Comparison of ENCODE assay signal across 13 cellular contexts in the genomic region with DNA sequence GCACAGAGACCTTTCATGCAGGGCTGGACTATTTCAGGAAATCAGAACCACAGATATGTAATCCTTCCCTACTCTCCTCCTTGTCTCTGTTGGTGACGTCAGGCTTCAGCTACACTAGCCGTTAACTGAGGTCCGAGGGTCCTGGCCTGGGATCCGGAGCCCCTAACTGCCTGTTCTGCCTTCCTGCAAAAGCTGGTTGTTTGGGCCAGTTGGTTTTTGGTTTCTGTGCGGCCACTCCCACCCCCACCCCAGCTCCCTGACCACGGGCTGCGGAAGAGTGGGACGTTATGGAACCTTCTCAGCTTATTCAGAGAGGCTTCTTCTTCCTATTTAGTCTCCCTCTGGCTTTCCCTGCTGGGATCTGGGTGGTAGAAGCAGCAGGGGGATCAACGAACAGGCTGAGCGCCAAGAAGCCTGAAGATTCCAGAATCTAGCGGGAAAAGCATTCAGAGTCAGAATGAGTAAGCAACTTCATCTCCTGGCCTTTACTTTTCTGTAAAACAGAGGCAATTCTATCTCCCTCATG. TPM values are rescaled to one million over a fixed set of nuclear protein-coding genes. Genes with fewer than 3 reads are reported as not detected.
DNase-seq lines count a peak whose midpoint lies in the region; ATAC-seq and TF ChIP-seq lines count a peak whose summit lies in the region.
"Had no signal": no experiment of that assay in that cellular context is flagged by ENCODE, and none has a peak within 500 bp of the region (broad histone marks: within the 10 kb centered on the region; RNA-seq: fewer than 3 reads in every experiment).

No MANE protein-coding gene starts in this region.

- no peaks in the 10 kb centered on the region for H3K9me2 ChIP-seq in SK-N-SH

- no peak for TF ChIP-seq EP300 in SK-N-SH (IDR thresholded peaks at IDR 0.05; ENCODE audit: borderline replicate concordance in 1 of 2, low read depth in 1 of 2, low read length in 1 of 2)

- H3K4me1 Mint-ChIP-seq in nephron = peaks cover 86% of the 10 kb centered on the region
- no peaks in the 10 kb centered on the region for H3K4me1 Mint-ChIP-seq in CD4-positive, alpha-beta memory T cell

- POLR2A ChIA-PET in SK-N-SH (lab: Yijun Ruan, JAX) = no interaction called here
- POLR2A ChIA-PET in CD4-positive, alpha-beta memory T cell (lab: Charles Lee; ENCODE audit: partially characterized antibody) = no interaction called here

- H3K27ac ChIP-seq in SK-N-SH (ENCODE audit: low read depth in 2 of 2, low read length in 1 of 2) = no peak overlapping the region
- H3K27ac ChIP-seq in esophagus squamous epithelium = peak overlapping the region; percentile 52 to 82 (median 76)
- H3K27ac ChIP-seq in urinary bladder (ENCODE audit: low read depth) = peak overlapping the region; percentile 53
- no peak overlapping the region for H3K27ac ChIP-seq in CD4-positive, alpha-beta memory T cell (ENCODE audit: low read depth, low read length)

- H3K4me3 ChIP-seq in SK-N-SH (ENCODE audit: low read depth in 2 of 2, low read length in 1 of 2) = no peak overlapping the region
- H3K4me3 ChIP-seq in esophagus squamous epithelium = peak overlapping the region in 1 of 4 donors; percentile 17
- H3K4me3 ChIP-seq in urinary bladder (ENCODE audit: low read depth, low read length) = no peak overlapping the region
- no peak overlapping the region for H3K4me3 ChIP-seq in CD4-positive, alpha-beta memory T cell (ENCODE audit: low read length in 2 of 2)

- peak overlapping the region in 1 of 3 experiments; percentile 20 for H3K4me3 Mint-ChIP-seq in nephron
- H3K4me3 Mint-ChIP-seq in CD4-positive, alpha-beta memory T cell = no peak overlapping the region

- WGBS in SK-N-SH (ENCODE audit: low lambda C conversion rate) = 88% methylated on average over 11 of the region's 11 CpGs
- 43 to 75% methylated on average over 9 of the region's 11 CpGs for whole genome bisulfite sequencing in esophagus squamous epithelium, 2 donors
- WGBS in urinary bladder = 19% methylated on average over 11 of the region's 11 CpGs

- peaks cover 3% of the 10 kb centered on the region for H3F3A ChIP-seq in SK-N-SH (replicated peaks; ENCODE audit: insufficient read depth)

- no peak for DNase-seq in SK-N-SH
- no peak for DNase-seq in esophagus squamous epithelium (lab: John Stamatoyannopoulos, UW)
- DNase-seq in CD4-positive, alpha-beta memory T cell = no peak
- DNase-seq in OCI-M2 (lab: John Stamatoyannopoulos, UW; ENCODE audit: unreplicated experiment) = no peak
- DNase-seq: 8988T; central memory CD4-positive, alpha-beta T cell; foreskin fibroblast; left colon; NCI-H1694 treated with DMSO at 0.1 percent for 48 hours had no signal

- no peak for ATAC-seq in SK-N-SH treated with all-trans-retinoic acid at 6 μM for 48 hours
- ATAC-seq in GM19035 (IDR thresholded peaks at IDR 0.05; ENCODE audit: unreplicated experiment) = no peak
- ATAC-seq: left colon had no signal

- no peaks in the 10 kb centered on the region for H3K79me2 ChIP-seq in SK-N-SH (ENCODE audit: insufficient read depth)

- H2AFZ ChIP-seq in SK-N-SH (ENCODE audit: low read depth) = peak overlapping the region; percentile 44; the same call in 1 of the 2 replicates

- CTCF ChIA-PET in SK-N-SH (lab: Yijun Ruan, JAX) = interaction anchor here (1.0 to 3.2 kb wide), 5 partner anchors 18 to 261 kb away, joined by 3 to 10 read pairs (median 6); a partner anchor contains a TSS
- CTCF ChIA-PET in CD4-positive, alpha-beta memory T cell (lab: Charles Lee; ENCODE audit: partially characterized antibody) = no interaction called here

- H3K27me3 Mint-ChIP-seq in nephron (ENCODE audit: low read depth) = peaks cover 10% of the 10 kb centered on the region
- peaks cover 0 to 2% of the 10 kb centered on the region in 2 donors for H3K27me3 Mint-ChIP-seq in CD4-positive, alpha-beta memory T cell

- intact Hi-C loops in esophagus squamous epithelium (cut with DNase I) = no loop called here
- intact Hi-C loops in CD4-positive, alpha-beta memory T cell (cut with micrococcal nuclease) = no loop called here

- no peak for TF ChIP-seq RAD21 in SK-N-SH (IDR thresholded peaks at IDR 0.05; ENCODE audit: low read length)

- TF ChIP-seq CTCF in SK-N-SH (IDR thresholded peaks at IDR 0.05) = no peak
- no peak for TF ChIP-seq CTCF in esophagus squamous epithelium (IDR thresholded peaks at IDR 0.05)
- no peak for TF ChIP-seq CTCF in nephron (IDR thresholded peaks at IDR 0.05; ENCODE audit: unreplicated experiment in 3 of 3)

- no peak overlapping the region for H3K9ac ChIP-seq in SK-N-SH

- no peaks in the 10 kb centered on the region for H4K20me1 ChIP-seq in SK-N-SH (ENCODE audit: insufficient read depth)

- H3K4me2 ChIP-seq in SK-N-SH = no peak overlapping the region

- TF ChIP-seq POLR2A in esophagus squamous epithelium (IDR thresholded peaks at IDR 0.05) = no peak

- H3K9me3 ChIP-seq in SK-N-SH (no peaks in the 10 kb centered on the region), esophagus squamous epithelium (no peaks in the 10 kb centered on the region)
- no peaks in the 10 kb centered on the region for H3K9me3 ChIP-seq in CD4-positive, alpha-beta memory T cell (ENCODE audit: control insufficient read depth in 1 of 2, low read length in 2 of 2)

- no peaks in the 10 kb centered on the region for H3K9me3 Mint-ChIP-seq in nephron
- H3K9me3 Mint-ChIP-seq in CD4-positive, alpha-beta memory T cell = no peaks in the 10 kb centered on the region

- H3K27me3 ChIP-seq in SK-N-SH (ENCODE audit: insufficient read depth) = no peaks in the 10 kb centered on the region
- H3K27me3 ChIP-seq in esophagus squamous epithelium = no peaks in the 10 kb centered on the region
- H3K27me3 ChIP-seq in CD4-positive, alpha-beta memory T cell (ENCODE audit: insufficient read depth, low read length) = no peaks in the 10 kb centered on the region

- peaks cover 12 to 25% of the 10 kb centered on the region in 2 experiments; a peak in 3 of 4 replicates for H3K4me1 ChIP-seq in SK-N-SH (ENCODE audit: control insufficient read depth in 1 of 2, insufficient read depth in 2 of 2, low read depth in 1 of 2, low read length in 1 of 2)
- H3K4me1 ChIP-seq in esophagus squamous epithelium = peaks cover 0 to 60% (median 10%) of the 10 kb centered on the region in 3 donors
- no peaks in the 10 kb centered on the region for H3K4me1 ChIP-seq in urinary bladder (ENCODE audit: insufficient read depth)
- H3K4me1 ChIP-seq in CD4-positive, alpha-beta memory T cell (ENCODE audit: insufficient read depth, low read length) = no peaks in the 10 kb centered on the region

- H3K36me3 ChIP-seq in SK-N-SH (replicated peaks in 1 of 2; ENCODE audit: control insufficient read depth in 1 of 2, insufficient read depth in 2 of 2, low read length in 1 of 2) (no peaks in the 10 kb centered on the region), esophagus squamous epithelium (no peaks in the 10 kb centered on the region), urinary bladder (ENCODE audit: insufficient read depth) (no peaks in the 10 kb centered on the region)
- no peaks in the 10 kb centered on the region for H3K36me3 ChIP-seq in CD4-positive, alpha-beta memory T cell (ENCODE audit: insufficient read depth, low read length)

- no peaks in the 10 kb centered on the region for H3K36me3 Mint-ChIP-seq in nephron (ENCODE audit: low read depth)
- no peaks in the 10 kb centered on the region for H3K36me3 Mint-ChIP-seq in CD4-positive, alpha-beta memory T cell

- peak overlapping the region in 2 of 3 experiments; percentile 87 to 92 for H3K27ac Mint-ChIP-seq in nephron
- no peak overlapping the region for H3K27ac Mint-ChIP-seq in CD4-positive, alpha-beta memory T cell

TF ChIP-seq in SK-N-SH, 30 proteins besides CTCF, POLR2A, EP300 and RAD21 (continues in another document):
- TF ChIP-seq, protein P1, sequence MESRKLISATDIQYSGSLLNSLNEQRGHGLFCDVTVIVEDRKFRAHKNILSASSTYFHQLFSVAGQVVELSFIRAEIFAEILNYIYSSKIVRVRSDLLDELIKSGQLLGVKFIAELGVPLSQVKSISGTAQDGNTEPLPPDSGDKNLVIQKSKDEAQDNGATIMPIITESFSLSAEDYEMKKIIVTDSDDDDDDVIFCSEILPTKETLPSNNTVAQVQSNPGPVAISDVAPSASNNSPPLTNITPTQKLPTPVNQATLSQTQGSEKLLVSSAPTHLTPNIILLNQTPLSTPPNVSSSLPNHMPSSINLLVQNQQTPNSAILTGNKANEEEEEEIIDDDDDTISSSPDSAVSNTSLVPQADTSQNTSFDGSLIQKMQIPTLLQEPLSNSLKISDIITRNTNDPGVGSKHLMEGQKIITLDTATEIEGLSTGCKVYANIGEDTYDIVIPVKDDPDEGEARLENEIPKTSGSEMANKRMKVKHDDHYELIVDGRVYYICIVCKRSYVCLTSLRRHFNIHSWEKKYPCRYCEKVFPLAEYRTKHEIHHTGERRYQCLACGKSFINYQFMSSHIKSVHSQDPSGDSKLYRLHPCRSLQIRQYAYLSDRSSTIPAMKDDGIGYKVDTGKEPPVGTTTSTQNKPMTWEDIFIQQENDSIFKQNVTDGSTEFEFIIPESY (IDR thresholded peaks at IDR 0.05; ENCODE audit: borderline replicate concordance, low read depth) = peak; percentile 25; the same call in 1 of the 2 replicates

TF ChIP-seq in SK-N-SH treated with all-trans-retinoic acid at 6 μM for 48 hours, 23 proteins besides CTCF, POLR2A, EP300 and RAD21 (continues in another document):
- TF ChIP-seq RARB (CRISPR knock-in tag; IDR thresholded peaks at IDR 0.05) = no peak
- TF ChIP-seq, protein P2, sequence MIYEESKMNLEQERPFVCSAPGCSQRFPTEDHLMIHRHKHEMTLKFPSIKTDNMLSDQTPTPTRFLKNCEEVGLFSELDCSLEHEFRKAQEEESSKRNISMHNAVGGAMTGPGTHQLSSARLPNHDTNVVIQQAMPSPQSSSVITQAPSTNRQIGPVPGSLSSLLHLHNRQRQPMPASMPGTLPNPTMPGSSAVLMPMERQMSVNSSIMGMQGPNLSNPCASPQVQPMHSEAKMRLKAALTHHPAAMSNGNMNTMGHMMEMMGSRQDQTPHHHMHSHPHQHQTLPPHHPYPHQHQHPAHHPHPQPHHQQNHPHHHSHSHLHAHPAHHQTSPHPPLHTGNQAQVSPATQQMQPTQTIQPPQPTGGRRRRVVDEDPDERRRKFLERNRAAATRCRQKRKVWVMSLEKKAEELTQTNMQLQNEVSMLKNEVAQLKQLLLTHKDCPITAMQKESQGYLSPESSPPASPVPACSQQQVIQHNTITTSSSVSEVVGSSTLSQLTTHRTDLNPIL (CRISPR knock-in tag; IDR thresholded peaks at IDR 0.05; ENCODE audit: low read depth) = no peak
- TF ChIP-seq ZNF565 (CRISPR knock-in tag; conservative IDR thresholded peaks at IDR 0.05; ENCODE audit: low read depth) = no peak
- no peak for TF ChIP-seq ZNF70 (CRISPR knock-in tag; IDR thresholded peaks at IDR 0.05)
- no peak for TF ChIP-seq ZFP3 (CRISPR knock-in tag; IDR thresholded peaks at IDR 0.05)
- TF ChIP-seq ZFP30 (CRISPR knock-in tag; IDR thresholded peaks at IDR 0.05) = no peak
- no peak for TF ChIP-seq ESRRG (CRISPR knock-in tag; IDR thresholded peaks at IDR 0.05)
- TF ChIP-seq TOX (CRISPR knock-in tag; IDR thresholded peaks at IDR 0.05; ENCODE audit: borderline replicate concordance) = no peak

RNA-seq across cellular contexts. Expression of a gene that starts 49.3 kb away (rescaled TPM):
- 4.2 and 4.9 TPM in 2 replicates for polyA plus RNA-seq in SK-N-SH (2012; rRNA removed)
- 6.5 and 8.4 TPM in 2 replicates for polyA plus RNA-seq in SK-N-SH (2012; cell fraction: cytosol; rRNA removed)
- 2.9 and 5.3 TPM in 2 replicates for polyA plus RNA-seq in SK-N-SH (2012; cell fraction: nucleus; rRNA removed)
- 10 to 100 TPM; 15.2 to 50.5 (median 21.4) TPM for total RNA-seq in esophagus squamous epithelium
- total RNA-seq in urinary bladder = 167 TPM
- 36.3 TPM for polyA plus RNA-seq in urinary bladder
- 10 to 100 TPM; 24.3 to 26.7 TPM for total RNA-seq in CD4-positive, alpha-beta memory T cell
- polyA plus RNA-seq in CD4-positive, alpha-beta memory T cell = 10 to 100 TPM in 1 of 2 donors, 1 to 10 TPM in 1; 4.0 to 18.8 TPM

Comparison
In these comparisons a context has a peak if more than half of its experiments do, and no peak if none do; other contexts are left out.
1. H3K27ac ChIP-seq: peak in esophagus squamous epithelium (4 of 4) and urinary bladder (single experiment); none in SK-N-SH (0 of 2) and CD4-positive, alpha-beta memory T cell (single experiment).
2. H3K27ac Mint-ChIP-seq: peak in nephron (2 of 3); none in CD4-positive, alpha-beta memory T cell (0 of 7).